Comparison of ENCODE assay signal across 26 cellular contexts in genomic region chr3:100970537-100970936, GRCh38. TPM values are rescaled to one million over a fixed set of nuclear protein-coding genes. Genes with fewer than 3 reads are reported as not detected.
"Had no signal": no experiment of that assay in that cellular context is flagged by ENCODE, and none has a peak within 500 bp of the region (broad histone marks: within the 10 kb centered on the region; RNA-seq: fewer than 3 reads in every experiment).

No MANE protein-coding gene starts in this region.

- DNase-seq: activated B cell treated with CpG ODN at 0.5 μM for 24 hours; activated CD4-positive, alpha-beta memory T cell treated with anti-CD3 and anti-CD28 coated beads, Interleukin-2, amount 10 ng/mL, durations not matched to agents 7 days and 5 days; activated CD4-positive, alpha-beta T cell treated with anti-CD3 and anti-CD28 coated beads, Interleukin-2, amount 50 U/mL, for 1 hour; activated gamma-delta T cell; activated naive CD4-positive, alpha-beta T cell treated with anti-CD3 and anti-CD28 coated beads for 36 hours; activated T-cell treated with anti-CD3 and anti-CD28 coated beads for 4 hours; activated T-cell treated with anti-CD3 and anti-CD28 coated beads, Interleukin-2, amount 50 U/mL, for 48 hours; amygdala; MG63; MV-4-11; NCI-H1105; NCI-H1436; NCI-H1694 treated with DMSO at 0.1 percent for 48 hours; NCI-H2029 treated with DMSO at 0.1 percent for 48 hours; NCI-H510A treated with DMSO at 0.1 percent for 48 hours; NCI-H69; NK-92 treated with Interleukin-12 subunit alpha and Interleukin-12 subunit beta, amount 100 ng/mL, for 24 hours; OCI-M1; RPMI8226; T-cell; T-helper 2 cell; T1000 had no signal

- H3K4me3 ChIP-seq: MG63, SK-N-MC had no signal

- H3K27ac ChIP-seq: SK-N-MC had no signal

- ATAC-seq: activated T-helper 17 cell treated with anti-CD3 and anti-CD28 coated beads, Interleukin-2, amount 50 U/mL, for 72 hours; Panc1; Right ventricle myocardium inferior; T-cell had no signal

- H3K36me3 ChIP-seq: MG63 had no signal

- H3K27me3 ChIP-seq: MG63 had no signal

- H3K9me3 ChIP-seq: MG63 had no signal

RNA-seq across cellular contexts. Expression of gene ABI3BP, which starts 22.7 kb away (rescaled TPM):
- total RNA-seq: activated B cell treated with CpG ODN at 0.5 μM for 24 hours; activated CD4-positive, alpha-beta memory T cell treated with anti-CD3 and anti-CD28 coated beads, Interleukin-2, amount 10 ng/mL, durations not matched to agents 7 days and 5 days; activated naive CD4-positive, alpha-beta T cell treated with anti-CD3 and anti-CD28 coated beads for 36 hours had no signal
